Comparison of ENCODE assay signal across 1 cellular context in the genomic region with DNA sequence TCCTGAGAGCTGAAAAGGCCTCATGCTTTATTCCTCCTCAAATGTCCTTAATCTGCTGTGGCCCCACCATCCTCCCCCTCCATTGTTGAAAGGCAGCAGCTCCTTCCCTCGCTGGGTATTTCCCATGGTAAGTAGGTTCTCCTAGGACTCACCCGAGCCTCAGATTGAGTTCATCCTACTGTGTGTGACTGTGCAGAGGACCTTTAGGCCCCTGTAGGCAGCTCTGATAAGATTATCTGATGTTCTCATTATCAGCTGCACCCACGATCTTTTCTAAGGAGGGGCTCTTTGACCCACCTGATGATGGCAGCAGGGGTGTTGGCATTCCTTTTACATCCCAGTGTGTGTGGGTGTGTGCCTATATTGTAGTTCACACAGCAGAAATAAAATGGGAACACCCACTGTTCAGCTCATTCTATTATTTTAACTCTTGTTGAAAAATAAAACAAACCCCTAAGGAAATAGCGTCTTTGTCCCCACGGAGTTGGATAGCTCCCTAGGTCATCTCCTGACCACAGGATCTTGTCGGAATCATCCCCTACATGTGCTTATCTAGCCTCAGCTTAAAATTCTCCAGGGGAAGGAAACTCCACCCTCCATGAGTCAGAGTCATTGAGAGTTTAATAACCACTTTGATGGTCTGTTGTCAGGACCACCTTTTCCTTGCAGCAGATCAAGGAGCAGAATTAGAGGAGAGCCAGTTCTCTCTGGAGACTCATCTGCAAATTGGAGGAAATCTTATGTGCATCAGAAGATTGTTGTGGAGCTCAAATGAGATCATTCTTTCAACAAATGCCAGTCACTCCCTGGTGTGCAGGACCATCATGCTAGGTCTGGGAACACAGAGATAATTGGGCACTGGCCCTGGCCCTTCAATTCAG.
TF ChIP-seq lines count a peak whose summit lies in the region.

No MANE protein-coding gene starts in this region.

TF ChIP-seq in K562, 482 proteins besides CTCF, POLR2A, EP300 and RAD21 (continued from another document and continues in another):
- TF ChIP-seq, protein P1, sequence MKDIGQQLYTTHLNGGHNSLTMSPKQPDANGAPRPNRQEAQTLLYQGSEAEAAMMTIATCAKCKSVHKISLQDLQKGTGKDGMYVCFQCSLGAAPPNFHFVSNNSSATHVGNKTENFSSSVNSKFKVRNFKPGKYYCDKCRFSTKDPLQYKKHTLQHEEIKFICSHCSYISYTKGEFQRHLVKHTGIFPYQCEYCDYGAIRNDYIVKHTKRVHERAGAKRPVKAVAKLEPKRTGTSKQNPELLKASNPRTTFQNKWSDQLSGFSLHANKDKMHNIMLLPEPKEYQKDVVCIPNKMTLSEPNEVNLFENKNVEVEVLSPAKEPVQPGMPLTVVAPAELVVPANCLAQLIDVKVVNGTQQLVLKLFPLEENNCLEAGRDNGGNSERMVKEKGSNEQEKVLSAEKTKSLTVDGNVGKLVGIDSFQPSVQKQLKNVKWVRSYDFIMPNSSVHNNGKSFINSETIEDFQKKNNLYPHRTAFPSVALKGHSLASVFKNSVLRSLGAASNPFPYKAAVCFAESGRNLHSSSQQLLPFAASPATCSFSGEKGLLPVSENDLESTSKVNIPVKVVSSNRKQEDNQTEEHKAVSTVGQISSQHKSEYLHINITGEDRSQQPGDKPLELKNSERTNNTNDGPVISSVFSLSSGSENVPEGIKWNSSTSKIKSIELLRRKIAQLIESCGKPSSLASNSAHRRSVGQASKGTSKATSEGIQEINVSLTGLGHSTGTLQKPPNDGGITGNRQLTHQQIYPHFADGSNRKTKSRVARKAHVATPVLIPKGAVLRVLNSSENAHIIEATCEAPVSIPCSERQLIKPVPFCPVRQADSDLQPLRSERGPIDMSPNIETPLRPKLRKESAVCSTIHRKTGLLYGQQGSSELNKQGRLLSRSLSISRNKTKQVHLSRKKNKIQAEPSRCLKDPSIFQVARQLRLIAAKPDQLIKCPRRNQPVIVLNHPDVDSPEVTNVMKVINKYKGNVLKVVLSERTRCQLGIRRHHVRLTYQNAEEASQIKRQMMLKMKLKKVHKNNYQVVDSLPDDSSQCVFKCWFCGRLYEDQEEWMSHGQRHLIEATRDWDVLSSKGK (CRISPR knock-in tag; IDR thresholded peaks at IDR 0.05) = no peak
- TF ChIP-seq ZNF444 (CRISPR knock-in tag; IDR thresholded peaks at IDR 0.05) (no peak), ZNF24 (IDR thresholded peaks at IDR 0.05) (no peak), MAZ (CRISPR knock-in tag; conservative IDR thresholded peaks at IDR 0.05 in 1 of 2, IDR thresholded peaks at IDR 0.05 in 1 of 2) (0 out of 4 replicates have a peak, but pooled peaks of 1 of the 2 experiments have one; percentile 35), TOE1 (IDR thresholded peaks at IDR 0.05; ENCODE audit: borderline replicate concordance) (no peak), TOE1 (CRISPR knock-in tag; IDR thresholded peaks at IDR 0.05; ENCODE audit: borderline replicate concordance, low read depth) (no peak), MYC (IDR thresholded peaks at IDR 0.05; ENCODE audit: low read depth, low read length) (peak; percentile 69), MYC (CRISPR knock-in tag; IDR thresholded peaks at IDR 0.05; ENCODE audit: borderline replicate concordance, low read depth) (no peak), ZNF644 (tag; IDR thresholded peaks at IDR 0.05; ENCODE audit: low read depth) (peak; percentile 73; the same call in 1 of the 2 replicates), ARID1B (IDR thresholded peaks at IDR 0.05) (peak; percentile 97), BHLHE40 (IDR thresholded peaks at IDR 0.05; ENCODE audit: low read length) (peak; percentile 50; the same call in 1 of the 2 replicates), MECOM (CRISPR knock-in tag; IDR thresholded peaks at IDR 0.05) (peak; percentile 99), JUN (IDR thresholded peaks at IDR 0.05; ENCODE audit: borderline replicate concordance, low read depth, low read length) (peak; percentile 78; the same call in 1 of the 2 replicates), JUN (CRISPR knock-in tag; IDR thresholded peaks at IDR 0.05; ENCODE audit: borderline replicate concordance) (no peak), DPF2 (IDR thresholded peaks at IDR 0.05) (peak; percentile 98), HDAC2 (IDR thresholded peaks at IDR 0.05) (peak; percentile 75), ZNF197 (CRISPR knock-in tag; IDR thresholded peaks at IDR 0.05; ENCODE audit: low read depth) (no peak), RBM34 (IDR thresholded peaks at IDR 0.05; ENCODE audit: borderline replicate concordance, insufficient read depth, low read length) (no peak), ETV6 (IDR thresholded peaks at IDR 0.05; ENCODE audit: borderline replicate concordance in 1 of 2, low read depth in 2 of 2, low read length in 1 of 2) (0 out of 4 replicates have a peak, but pooled peaks of 1 of the 2 experiments have one; percentile 46), ETV6 (CRISPR knock-in tag; IDR thresholded peaks at IDR 0.05; ENCODE audit: borderline replicate concordance) (no peak), RBM22 (IDR thresholded peaks at IDR 0.05; ENCODE audit: low read depth, low read length, poor library complexity, severe bottlenecking) (no peak), ETV5 (CRISPR knock-in tag; IDR thresholded peaks at IDR 0.05; ENCODE audit: low read depth) (peak; percentile 52; the same call in 1 of the 2 replicates), MEIS2 (IDR thresholded peaks at IDR 0.05; ENCODE audit: partially characterized antibody) (peak; percentile 76), CREM (IDR thresholded peaks at IDR 0.05; ENCODE audit: low read depth) (peak; percentile 72), NCOA2 (IDR thresholded peaks at IDR 0.05; ENCODE audit: partially characterized antibody in 2 of 2) (peak in 1 of 2 experiments; percentile 64), MTA3 (IDR thresholded peaks at IDR 0.05; ENCODE audit: borderline replicate concordance) (0 out of 2 replicates have a peak, but pooled peaks have one; percentile 43), GATAD2B (IDR thresholded peaks at IDR 0.05; ENCODE audit: borderline replicate concordance) (peak; percentile 80), TARDBP (IDR thresholded peaks at IDR 0.05) (no peak), NCOA1 (IDR thresholded peaks at IDR 0.05; ENCODE audit: low read depth) (peak; percentile 66; the same call in 1 of the 2 replicates), BRD4 (IDR thresholded peaks at IDR 0.05) (no peak), ZKSCAN1 (IDR thresholded peaks at IDR 0.05; ENCODE audit: low read depth, low read length) (peak; percentile 67; the same call in 1 of the 2 replicates), KDM1A (IDR thresholded peaks at IDR 0.05) (peak; percentile 91 to 93), ATF7 (IDR thresholded peaks at IDR 0.05) (peak; percentile 70; the same call in 1 of the 2 replicates), MTA1 (IDR thresholded peaks at IDR 0.05; ENCODE audit: borderline replicate concordance) (peak; percentile 39; the same call in 1 of the 2 replicates), SMARCE1 (IDR thresholded peaks at IDR 0.05) (peak; percentile 98), ETV1 (tag; conservative IDR thresholded peaks at IDR 0.05; ENCODE audit: low read depth) (peak; percentile 76)
- TF ChIP-seq, protein P2, sequence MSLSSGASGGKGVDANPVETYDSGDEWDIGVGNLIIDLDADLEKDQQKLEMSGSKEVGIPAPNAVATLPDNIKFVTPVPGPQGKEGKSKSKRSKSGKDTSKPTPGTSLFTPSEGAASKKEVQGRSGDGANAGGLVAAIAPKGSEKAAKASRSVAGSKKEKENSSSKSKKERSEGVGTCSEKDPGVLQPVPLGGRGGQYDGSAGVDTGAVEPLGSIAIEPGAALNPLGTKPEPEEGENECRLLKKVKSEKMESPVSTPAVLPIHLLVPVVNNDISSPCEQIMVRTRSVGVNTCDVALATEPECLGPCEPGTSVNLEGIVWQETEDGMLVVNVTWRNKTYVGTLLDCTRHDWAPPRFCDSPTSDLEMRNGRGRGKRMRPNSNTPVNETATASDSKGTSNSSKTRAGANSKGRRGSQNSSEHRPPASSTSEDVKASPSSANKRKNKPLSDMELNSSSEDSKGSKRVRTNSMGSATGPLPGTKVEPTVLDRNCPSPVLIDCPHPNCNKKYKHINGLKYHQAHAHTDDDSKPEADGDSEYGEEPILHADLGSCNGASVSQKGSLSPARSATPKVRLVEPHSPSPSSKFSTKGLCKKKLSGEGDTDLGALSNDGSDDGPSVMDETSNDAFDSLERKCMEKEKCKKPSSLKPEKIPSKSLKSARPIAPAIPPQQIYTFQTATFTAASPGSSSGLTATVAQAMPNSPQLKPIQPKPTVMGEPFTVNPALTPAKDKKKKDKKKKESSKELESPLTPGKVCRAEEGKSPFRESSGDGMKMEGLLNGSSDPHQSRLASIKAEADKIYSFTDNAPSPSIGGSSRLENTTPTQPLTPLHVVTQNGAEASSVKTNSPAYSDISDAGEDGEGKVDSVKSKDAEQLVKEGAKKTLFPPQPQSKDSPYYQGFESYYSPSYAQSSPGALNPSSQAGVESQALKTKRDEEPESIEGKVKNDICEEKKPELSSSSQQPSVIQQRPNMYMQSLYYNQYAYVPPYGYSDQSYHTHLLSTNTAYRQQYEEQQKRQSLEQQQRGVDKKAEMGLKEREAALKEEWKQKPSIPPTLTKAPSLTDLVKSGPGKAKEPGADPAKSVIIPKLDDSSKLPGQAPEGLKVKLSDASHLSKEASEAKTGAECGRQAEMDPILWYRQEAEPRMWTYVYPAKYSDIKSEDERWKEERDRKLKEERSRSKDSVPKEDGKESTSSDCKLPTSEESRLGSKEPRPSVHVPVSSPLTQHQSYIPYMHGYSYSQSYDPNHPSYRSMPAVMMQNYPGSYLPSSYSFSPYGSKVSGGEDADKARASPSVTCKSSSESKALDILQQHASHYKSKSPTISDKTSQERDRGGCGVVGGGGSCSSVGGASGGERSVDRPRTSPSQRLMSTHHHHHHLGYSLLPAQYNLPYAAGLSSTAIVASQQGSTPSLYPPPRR (CRISPR knock-in tag; IDR thresholded peaks at IDR 0.05; ENCODE audit: borderline replicate concordance) = no peak
- TF ChIP-seq, protein P3, sequence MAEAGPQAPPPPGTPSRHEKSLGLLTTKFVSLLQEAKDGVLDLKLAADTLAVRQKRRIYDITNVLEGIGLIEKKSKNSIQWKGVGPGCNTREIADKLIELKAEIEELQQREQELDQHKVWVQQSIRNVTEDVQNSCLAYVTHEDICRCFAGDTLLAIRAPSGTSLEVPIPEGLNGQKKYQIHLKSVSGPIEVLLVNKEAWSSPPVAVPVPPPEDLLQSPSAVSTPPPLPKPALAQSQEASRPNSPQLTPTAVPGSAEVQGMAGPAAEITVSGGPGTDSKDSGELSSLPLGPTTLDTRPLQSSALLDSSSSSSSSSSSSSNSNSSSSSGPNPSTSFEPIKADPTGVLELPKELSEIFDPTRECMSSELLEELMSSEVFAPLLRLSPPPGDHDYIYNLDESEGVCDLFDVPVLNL (CRISPR knock-in tag; IDR thresholded peaks at IDR 0.05; ENCODE audit: low read depth) = no peak
- TF ChIP-seq, protein P4, sequence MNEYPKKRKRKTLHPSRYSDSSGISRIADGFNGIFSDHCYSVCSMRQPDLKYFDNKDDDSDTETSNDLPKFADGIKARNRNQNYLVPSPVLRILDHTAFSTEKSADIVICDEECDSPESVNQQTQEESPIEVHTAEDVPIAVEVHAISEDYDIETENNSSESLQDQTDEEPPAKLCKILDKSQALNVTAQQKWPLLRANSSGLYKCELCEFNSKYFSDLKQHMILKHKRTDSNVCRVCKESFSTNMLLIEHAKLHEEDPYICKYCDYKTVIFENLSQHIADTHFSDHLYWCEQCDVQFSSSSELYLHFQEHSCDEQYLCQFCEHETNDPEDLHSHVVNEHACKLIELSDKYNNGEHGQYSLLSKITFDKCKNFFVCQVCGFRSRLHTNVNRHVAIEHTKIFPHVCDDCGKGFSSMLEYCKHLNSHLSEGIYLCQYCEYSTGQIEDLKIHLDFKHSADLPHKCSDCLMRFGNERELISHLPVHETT (CRISPR knock-in tag; conservative IDR thresholded peaks at IDR 0.05 in 1 of 2, IDR thresholded peaks at IDR 0.05 in 1 of 2) = peak in 1 of 2 experiments; percentile 50; a peak in 1 of 4 replicates
- TF ChIP-seq, protein P5, sequence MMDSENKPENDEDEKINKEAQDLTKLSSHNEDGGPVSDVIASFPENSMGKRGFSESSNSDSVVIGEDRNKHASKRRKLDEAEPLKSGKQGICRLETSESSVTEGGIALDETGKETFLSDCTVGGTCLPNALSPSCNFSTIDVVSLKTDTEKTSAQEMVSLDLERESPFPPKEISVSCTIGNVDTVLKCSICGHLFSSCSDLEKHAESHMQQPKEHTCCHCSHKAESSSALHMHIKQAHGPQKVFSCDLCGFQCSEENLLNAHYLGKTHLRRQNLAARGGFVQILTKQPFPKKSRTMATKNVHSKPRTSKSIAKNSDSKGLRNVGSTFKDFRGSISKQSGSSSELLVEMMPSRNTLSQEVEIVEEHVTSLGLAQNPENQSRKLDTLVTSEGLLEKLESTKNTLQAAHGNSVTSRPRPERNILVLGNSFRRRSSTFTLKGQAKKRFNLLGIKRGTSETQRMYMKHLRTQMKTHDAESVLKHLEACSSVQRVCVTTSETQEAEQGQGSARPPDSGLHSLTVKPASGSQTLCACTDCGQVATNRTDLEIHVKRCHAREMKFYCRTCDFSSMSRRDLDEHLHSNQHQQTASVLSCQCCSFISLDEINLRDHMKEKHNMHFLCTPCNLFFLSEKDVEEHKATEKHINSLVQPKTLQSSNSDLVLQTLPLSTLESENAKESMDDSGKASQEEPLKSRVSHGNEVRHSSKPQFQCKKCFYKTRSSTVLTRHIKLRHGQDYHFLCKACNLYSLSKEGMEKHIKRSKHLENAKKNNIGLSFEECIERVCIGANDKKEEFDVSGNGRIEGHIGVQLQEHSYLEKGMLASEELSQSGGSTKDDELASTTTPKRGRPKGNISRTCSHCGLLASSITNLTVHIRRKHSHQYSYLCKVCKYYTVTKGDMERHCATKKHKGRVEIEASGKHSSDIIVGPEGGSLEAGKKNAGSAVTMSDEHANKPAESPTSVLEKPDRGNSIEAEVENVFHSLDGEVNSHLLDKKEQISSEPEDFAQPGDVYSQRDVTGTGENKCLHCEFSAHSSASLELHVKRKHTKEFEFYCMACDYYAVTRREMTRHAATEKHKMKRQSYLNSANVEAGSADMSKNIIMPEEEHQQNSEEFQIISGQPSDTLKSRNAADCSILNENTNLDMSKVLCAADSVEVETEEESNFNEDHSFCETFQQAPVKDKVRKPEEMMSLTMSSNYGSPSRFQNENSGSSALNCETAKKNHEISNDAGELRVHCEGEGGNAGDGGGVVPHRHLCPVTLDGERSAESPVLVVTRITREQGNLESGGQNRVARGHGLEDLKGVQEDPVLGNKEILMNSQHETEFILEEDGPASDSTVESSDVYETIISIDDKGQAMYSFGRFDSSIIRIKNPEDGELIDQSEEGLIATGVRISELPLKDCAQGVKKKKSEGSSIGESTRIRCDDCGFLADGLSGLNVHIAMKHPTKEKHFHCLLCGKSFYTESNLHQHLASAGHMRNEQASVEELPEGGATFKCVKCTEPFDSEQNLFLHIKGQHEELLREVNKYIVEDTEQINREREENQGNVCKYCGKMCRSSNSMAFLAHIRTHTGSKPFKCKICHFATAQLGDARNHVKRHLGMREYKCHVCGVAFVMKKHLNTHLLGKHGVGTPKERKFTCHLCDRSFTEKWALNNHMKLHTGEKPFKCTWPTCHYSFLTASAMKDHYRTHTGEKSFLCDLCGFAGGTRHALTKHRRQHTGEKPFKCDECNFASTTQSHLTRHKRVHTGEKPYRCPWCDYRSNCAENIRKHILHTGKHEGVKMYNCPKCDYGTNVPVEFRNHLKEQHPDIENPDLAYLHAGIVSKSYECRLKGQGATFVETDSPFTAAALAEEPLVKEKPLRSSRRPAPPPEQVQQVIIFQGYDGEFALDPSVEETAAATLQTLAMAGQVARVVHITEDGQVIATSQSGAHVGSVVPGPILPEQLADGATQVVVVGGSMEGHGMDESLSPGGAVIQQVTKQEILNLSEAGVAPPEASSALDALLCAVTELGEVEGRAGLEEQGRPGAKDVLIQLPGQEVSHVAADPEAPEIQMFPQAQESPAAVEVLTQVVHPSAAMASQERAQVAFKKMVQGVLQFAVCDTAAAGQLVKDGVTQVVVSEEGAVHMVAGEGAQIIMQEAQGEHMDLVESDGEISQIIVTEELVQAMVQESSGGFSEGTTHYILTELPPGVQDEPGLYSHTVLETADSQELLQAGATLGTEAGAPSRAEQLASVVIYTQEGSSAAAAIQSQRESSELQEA (IDR thresholded peaks at IDR 0.05; ENCODE audit: low read depth) = no peak
